ENCODE assay signal across 8 cellular contexts in the genomic region with DNA sequence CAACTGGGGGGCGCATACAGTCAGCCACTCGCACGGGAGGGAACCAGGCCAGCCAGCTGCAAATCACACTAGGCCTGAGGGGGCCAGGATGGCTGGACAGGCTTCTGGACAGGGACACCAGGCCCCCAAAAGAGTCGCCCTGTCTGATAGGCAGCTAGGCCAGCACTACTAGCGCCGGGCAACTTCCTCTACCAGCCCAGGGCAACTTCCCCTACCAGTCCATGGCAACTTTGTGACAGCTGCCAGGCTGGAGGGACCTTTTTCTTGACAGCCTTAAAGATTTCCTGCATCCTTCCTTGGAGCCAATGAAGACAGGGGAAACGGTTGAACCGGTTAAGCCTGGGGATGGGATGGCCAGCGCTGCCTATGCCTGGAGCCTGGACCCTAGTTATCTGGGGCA. TPM values are rescaled to one million over a fixed set of nuclear protein-coding genes. Genes with fewer than 3 reads are reported as not detected.
A peak's percentile ranks its signal among the peaks of the same experiment; 100 is the strongest.
DNase-seq lines count a peak whose midpoint lies in the region; ATAC-seq and TF ChIP-seq lines count a peak whose summit lies in the region.

No MANE protein-coding gene starts in this region.

- H3K27ac ChIP-seq in brain microvascular endothelial cell = peak overlapping the region; percentile 73

- DNase-seq in AG10803 (ENCODE audit: low read depth) (no peak), KG1 (lab: John Stamatoyannopoulos, UW) (peak; percentile 11), brain microvascular endothelial cell (no peak), natural killer cell (no peak), SHP77 treated with DMSO at 0.1 percent for 48 hours (lab: John Stamatoyannopoulos, UW) (no peak), hepatic stellate cell (ENCODE audit: low spot score) (no peak), NCI-H1694 (lab: John Stamatoyannopoulos, UW) (no peak)

- no peaks in the 10 kb centered on the region for H3K27me3 Mint-ChIP-seq in natural killer cell (ENCODE audit: low read depth in 2 of 2)

- ATAC-seq in natural killer cell (no peak), GM19023 (IDR thresholded peaks at IDR 0.05; ENCODE audit: unreplicated experiment) (no peak)

- H3K36me3 ChIP-seq in brain microvascular endothelial cell (replicated peaks) = no peaks in the 10 kb centered on the region

- in situ Hi-C loops in brain microvascular endothelial cell (cut with HindIII; ENCODE audit: low pct_ligation_motif_present, low sequenced_read_pairs) = no loop called here

- H3K4me3 ChIP-seq in AG10803 (ENCODE audit: low read length) (peak overlapping the region; percentile 56; the same call in 1 of the 2 replicates), brain microvascular endothelial cell (ENCODE audit: low read depth, low read length) (no peak overlapping the region)

- H3K4me3 Mint-ChIP-seq in natural killer cell = peak overlapping the region; percentile 90

- H3K27me3 ChIP-seq in brain microvascular endothelial cell (replicated peaks) = no peaks in the 10 kb centered on the region

- peaks cover 84 to 86% of the 10 kb centered on the region in 2 donors for H3K4me1 Mint-ChIP-seq in natural killer cell

- H3K36me3 Mint-ChIP-seq in natural killer cell = no peaks in the 10 kb centered on the region

- intact Hi-C loops in natural killer cell (cut with micrococcal nuclease) = no loop called here

- no peak for TF ChIP-seq CTCF in AG10803 (conservative IDR thresholded peaks at IDR 0.05; ENCODE audit: low read length)
- TF ChIP-seq CTCF in brain microvascular endothelial cell (IDR thresholded peaks at IDR 0.05; ENCODE audit: low read depth, low read length, missing control alignments) = no peak
- TF ChIP-seq CTCF in natural killer cell (IDR thresholded peaks at IDR 0.05) = no peak

- H3K27ac Mint-ChIP-seq in natural killer cell = peak overlapping the region; percentile 99 to 100

- no peaks in the 10 kb centered on the region for H3K9me3 Mint-ChIP-seq in natural killer cell

RNA-seq across cellular contexts. Expression of a gene that starts 5.1 kb away (rescaled TPM):
- total RNA-seq in natural killer cell = 100 to 1,000 TPM in 1 of 3 donors, 10 to 100 TPM in 2; 52.4 to 105 (median 66.5) TPM

RNA-seq across cellular contexts. Expression of a gene that starts 49.1 kb away (rescaled TPM):
- 1 to 10 TPM; 3.4 to 4.1 (median 3.7) TPM for total RNA-seq in natural killer cell
